ENCODE assay signal across 9 cellular contexts in genomic region chr10:104333037-104333727, GRCh38. TPM values are rescaled to one million over a fixed set of nuclear protein-coding genes. Genes with fewer than 3 reads are reported as not detected.
A peak's percentile ranks its signal among the peaks of the same experiment; 100 is the strongest.
DNase-seq lines count a peak whose midpoint lies in the region; ATAC-seq and TF ChIP-seq lines count a peak whose summit lies in the region.
"Had no signal": no experiment of that assay in that cellular context is flagged by ENCODE, and none has a peak within 500 bp of the region (broad histone marks: within the 10 kb centered on the region; RNA-seq: fewer than 3 reads in every experiment).

No MANE protein-coding gene starts in this region.

- H3K36me3 Mint-ChIP-seq in neural crest cell (ENCODE audit: low read depth) (no peaks in the 10 kb centered on the region), type B pancreatic cell (no peaks in the 10 kb centered on the region)

- H3K4me1 Mint-ChIP-seq in neural crest cell, result peaks cover 66% of the 10 kb centered on the region
- H3K4me1 Mint-ChIP-seq in type B pancreatic cell (ENCODE audit: unreplicated experiment), result peaks cover 57% of the 10 kb centered on the region

- H3K9me3 Mint-ChIP-seq in neural crest cell, result no peaks in the 10 kb centered on the region
- no peaks in the 10 kb centered on the region for H3K9me3 Mint-ChIP-seq in type B pancreatic cell

- H3K4me3 Mint-ChIP-seq in neural crest cell, result peak overlapping the region; percentile 78
- H3K4me3 Mint-ChIP-seq in type B pancreatic cell, result peak overlapping the region; percentile 12

- H3K27me3 Mint-ChIP-seq in neural crest cell (ENCODE audit: low read depth) (peaks cover 92% of the 10 kb centered on the region), type B pancreatic cell (no peaks in the 10 kb centered on the region)

- peak overlapping the region in 1 of 3 donors; percentile 4 for H3K4me3 ChIP-seq in breast epithelium

- intact Hi-C loops in breast epithelium (cut with DNase I; ENCODE audit: low total_unique reads), result no loop called here

- ATAC-seq in HG03280 (IDR thresholded peaks at IDR 0.05; ENCODE audit: unreplicated experiment), result no peak

- no peak for TF ChIP-seq CTCF in breast epithelium (IDR thresholded peaks at IDR 0.05)
- no peak for TF ChIP-seq CTCF in neural crest cell (conservative IDR thresholded peaks at IDR 0.05)
- TF ChIP-seq CTCF in type B pancreatic cell (conservative IDR thresholded peaks at IDR 0.05), result no peak

- H3K27me3 ChIP-seq in breast epithelium, result no peaks in the 10 kb centered on the region

- H3K36me3 ChIP-seq in breast epithelium, result no peaks in the 10 kb centered on the region

- no peak for TF ChIP-seq POLR2A in breast epithelium (IDR thresholded peaks at IDR 0.05)

- H3K9me3 ChIP-seq in breast epithelium, result no peaks in the 10 kb centered on the region

- H3K4me1 ChIP-seq in breast epithelium, result peaks cover 21 to 34% of the 10 kb centered on the region in 2 donors

- DNase-seq in activated effector memory CD4-positive, alpha-beta T cell treated with anti-CD3 and anti-CD28 coated beads, Interleukin-2, amount 50 U/mL, for 16 hours, result peak; percentile 76
- no peak for DNase-seq in activated effector memory CD4-positive, alpha-beta T cell treated with Interleukin-2 at 50 U/mL for 16 hours
- DNase-seq in breast epithelium (ENCODE audit: low spot score in 2 of 2) (peak in 1 of 2 donors; percentile 10), neural crest cell (ENCODE audit: low read depth, low spot score) (no peak), type B pancreatic cell (ENCODE audit: extremely low spot score, unreplicated experiment) (no peak), NCI-H1048 (lab: John Stamatoyannopoulos, UW) (no peak), HuH-7.5 (ENCODE audit: low spot score) (no peak)
- DNase-seq: RPMI8226 had no signal

- H3K27ac ChIP-seq in breast epithelium, result peak overlapping the region; percentile 42 to 97

- peak overlapping the region; percentile 88 for H3K27ac Mint-ChIP-seq in neural crest cell (ENCODE audit: unreplicated experiment)
- peak overlapping the region; percentile 6 for H3K27ac Mint-ChIP-seq in type B pancreatic cell

RNA-seq across cellular contexts. Expression of gene ITPRIP, which starts 5.1 kb away (rescaled TPM):
- total RNA-seq in breast epithelium (10 to 100 TPM; 12.0 to 35.4 (median 20.9) TPM), neural crest cell (14.9 and 15.6 TPM in 2 replicates), type B pancreatic cell (ENCODE audit: low replicate concordance) (8.5 and 19.9 TPM in 2 replicates)

RNA-seq across cellular contexts. Expression of gene CFAP58, which starts 20.5 kb away (rescaled TPM):
- total RNA-seq in breast epithelium, result under 1 TPM; 0.16 to 0.98 (median 0.88) TPM
- 0.44 and 0.45 TPM in 2 replicates for total RNA-seq in neural crest cell
- total RNA-seq in type B pancreatic cell (ENCODE audit: low replicate concordance), result 0.24 and 0.34 TPM in 2 replicates
